8 cellular contexts compared by ENCODE assay signal in the genomic region with DNA sequence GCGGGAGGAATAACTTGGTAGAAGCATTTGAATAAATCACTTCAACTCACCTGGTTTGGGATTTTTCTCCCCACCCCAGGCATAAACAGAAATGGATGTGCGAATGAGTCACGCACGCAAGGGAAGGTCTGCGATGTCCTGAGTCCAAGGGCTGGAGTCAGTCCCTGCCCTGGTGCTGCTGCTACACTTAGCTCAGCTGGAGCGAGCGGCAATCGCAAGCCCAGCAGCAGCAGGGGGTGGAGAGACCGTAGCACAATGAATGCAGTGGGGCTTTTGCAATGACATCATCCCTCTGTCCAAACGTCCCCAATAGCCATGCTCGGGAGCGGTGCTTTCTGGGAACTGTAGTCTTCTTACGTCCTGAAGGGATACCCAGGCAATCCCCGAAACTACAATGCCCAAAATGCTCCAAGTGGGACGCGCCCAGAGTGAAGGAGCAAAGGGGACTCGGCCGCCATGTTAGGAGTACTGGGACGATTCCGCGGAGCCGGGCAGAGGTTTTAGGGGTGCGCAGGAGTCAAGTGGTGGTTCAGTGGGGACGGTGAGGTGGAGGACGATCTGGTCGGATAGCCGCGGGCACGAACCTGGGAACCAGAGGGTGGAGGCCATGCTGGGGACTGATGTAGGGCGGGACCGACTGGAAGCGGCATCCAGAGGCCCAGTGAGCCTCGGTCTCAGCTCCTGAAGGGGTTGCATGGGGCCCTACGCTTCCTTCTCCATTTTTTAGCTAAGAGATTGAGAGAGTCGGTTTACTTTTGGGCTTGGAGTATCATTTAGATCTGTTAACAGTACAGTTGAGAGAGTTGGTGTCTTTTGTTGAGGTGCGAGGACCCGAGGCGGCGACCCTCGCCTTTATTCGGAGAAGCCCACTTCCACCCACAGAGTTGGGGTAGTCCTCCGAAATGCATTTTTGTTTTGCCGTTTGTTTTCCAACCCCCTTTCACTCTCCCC. TPM values are rescaled to one million over a fixed set of nuclear protein-coding genes. Genes with fewer than 3 reads are reported as not detected.
DNase-seq lines count a peak whose midpoint lies in the region; ATAC-seq and TF ChIP-seq lines count a peak whose summit lies in the region.

A gene with protein sequence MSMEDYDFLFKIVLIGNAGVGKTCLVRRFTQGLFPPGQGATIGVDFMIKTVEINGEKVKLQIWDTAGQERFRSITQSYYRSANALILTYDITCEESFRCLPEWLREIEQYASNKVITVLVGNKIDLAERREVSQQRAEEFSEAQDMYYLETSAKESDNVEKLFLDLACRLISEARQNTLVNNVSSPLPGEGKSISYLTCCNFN (minus strand): TSS at position 257 of the 951 bp plus-strand sequence. CDS start 74,581 bp downstream, outside the sequence.

- ATAC-seq in GM21367 (IDR thresholded peaks at IDR 0.05; ENCODE audit: unreplicated experiment): peak; percentile 97

- H3K27ac ChIP-seq in endodermal cell (ENCODE audit: low read depth, low read length) (peak within 1 kb of the TSS; percentile 86), mesendoderm (ENCODE audit: low read depth, low read length) (peak within 1 kb of the TSS; percentile 75)

- no peaks in the 10 kb centered on the region for H3K27me3 ChIP-seq in endodermal cell (ENCODE audit: control insufficient read depth, insufficient read depth, low read length, poor library complexity, severe bottlenecking)
- no peaks in the 10 kb centered on the region for H3K27me3 ChIP-seq in mesendoderm (ENCODE audit: insufficient read depth, low read length, poor library complexity)

- no peaks in the 10 kb centered on the region for H3K9me3 Mint-ChIP-seq in endodermal cell

- H2BK15ac ChIP-seq in mesendoderm (replicated peaks; ENCODE audit: low read depth): no peak within 1 kb of the TSS

- H3K36me3 Mint-ChIP-seq in endodermal cell (ENCODE audit: low read depth): peaks cover 22% of the 10 kb centered on the region

- H3K4me2 ChIP-seq in mesendoderm (ENCODE audit: low read length): peak within 1 kb of the TSS; percentile 67

- peaks cover 22% of the 10 kb centered on the region for H3K4me1 Mint-ChIP-seq in endodermal cell

- H3K23ac ChIP-seq in mesendoderm (ENCODE audit: low read length): peak within 1 kb of the TSS; percentile 76

- H3K9ac ChIP-seq in endodermal cell (ENCODE audit: extremely low read depth, low read length, poor library complexity, severe bottlenecking) (peak within 1 kb of the TSS; percentile 93), mesendoderm (ENCODE audit: low read length) (peak within 1 kb of the TSS; percentile 99)

- no peak for TF ChIP-seq CTCF in endodermal cell (conservative IDR thresholded peaks at IDR 0.05)

- H3K27ac Mint-ChIP-seq in endodermal cell: no peak within 1 kb of the TSS

- H3K18ac ChIP-seq in mesendoderm (ENCODE audit: low read length): peak within 1 kb of the TSS; percentile 77

- no peak within 1 kb of the TSS for H2AK5ac ChIP-seq in mesendoderm (ENCODE audit: low read length)

- peaks cover 3% of the 10 kb centered on the region for H3K27me3 Mint-ChIP-seq in endodermal cell (ENCODE audit: insufficient read depth)

- H3K36me3 ChIP-seq in endodermal cell (ENCODE audit: control insufficient read depth, insufficient read depth, low read length) (peaks cover 36% of the 10 kb centered on the region), mesendoderm (ENCODE audit: control insufficient read depth, insufficient read depth, low read length) (no peaks in the 10 kb centered on the region)

- WGBS in endodermal cell (ENCODE audit: insufficient coverage in 1 of 2, insufficient read length in 1 of 2), 2 experiments: 0% methylated on average over 25 to 43 of the region's 43 CpGs
- no CpG with 5 or more reads among the region's 43 CpGs for WGBS in mesendoderm (ENCODE audit: extremely low coverage, insufficient coverage, low lambda C conversion rate)

- H3K79me1 ChIP-seq in mesendoderm (ENCODE audit: low read length): peaks cover 4% of the 10 kb centered on the region

- peak within 1 kb of the TSS; percentile 96 for H2BK5ac ChIP-seq in mesendoderm (ENCODE audit: low read length)

- no peaks in the 10 kb centered on the region for H3K4me1 ChIP-seq in endodermal cell (ENCODE audit: control insufficient read depth, insufficient read depth, low read length)
- H3K4me1 ChIP-seq in mesendoderm (ENCODE audit: control insufficient read depth, low read depth, low read length): peaks cover 2% of the 10 kb centered on the region

- H2BK120ac ChIP-seq in mesendoderm (ENCODE audit: low read depth, low read length): no peak within 1 kb of the TSS

- H3K4me3 Mint-ChIP-seq in endodermal cell: no peak within 1 kb of the TSS

- no peaks in the 10 kb centered on the region for H3K9me3 ChIP-seq in endodermal cell (ENCODE audit: control insufficient read depth, low read length)

- H3K4me3 ChIP-seq in endodermal cell (ENCODE audit: low read length) (peak within 1 kb of the TSS; percentile 97), mesendoderm (ENCODE audit: low read length) (peak within 1 kb of the TSS; percentile 99)

- DNase-seq in COR-L47 (lab: John Stamatoyannopoulos, UW): peak; percentile 99
- peak; percentile 100 for DNase-seq in HT1080 (ENCODE audit: low read depth)
- peak; percentile 94 to 99 for DNase-seq in NOMO-1 (lab: John Stamatoyannopoulos, UW; ENCODE audit: unreplicated experiment in 2 of 2)
- peak; percentile 70 to 82 (median 75) for DNase-seq in activated CD8-positive, alpha-beta memory T cell treated with anti-CD3 and anti-CD28 coated beads for 48 hours (ENCODE audit: low read depth in 2 of 3, low spot score in 2 of 3)
- DNase-seq in endodermal cell: peak; percentile 99
- peak; percentile 100 for DNase-seq in mesendoderm
- peak; percentile 85 for DNase-seq in stimulated activated CD8-positive, alpha-beta memory T cell treated with anti-CD3 and anti-CD28 coated beads, Interleukin-15, amount 100 ng/mL, for 1 hour (ENCODE audit: low read depth)

- H3K79me2 ChIP-seq in mesendoderm (ENCODE audit: control insufficient read depth, insufficient read depth, low read length): peaks cover 20% of the 10 kb centered on the region

- peak within 1 kb of the TSS; percentile 68 for H4K8ac ChIP-seq in mesendoderm (ENCODE audit: low read depth, low read length)

- peak within 1 kb of the TSS; percentile 100 for H3K56ac ChIP-seq in mesendoderm (ENCODE audit: low read length)

- peak within 1 kb of the TSS; percentile 91 for H3K4ac ChIP-seq in mesendoderm (ENCODE audit: low read depth, low read length)

- H4K5ac ChIP-seq in mesendoderm (ENCODE audit: low read length): peak within 1 kb of the TSS; percentile 50

RNA-seq across cellular contexts. Expression of the gene that starts here (rescaled TPM):
- total RNA-seq in HT1080 (2014; rRNA removed; shearing (Covaris generic)): 3.2 and 6.0 TPM in 2 replicates
- polyA plus RNA-seq in HT1080 (2015; cell fraction: cytosol; rRNA removed): 3.8 and 4.1 TPM in 2 replicates
- polyA plus RNA-seq in HT1080 (2015; cell fraction: nucleus; rRNA removed): 5.4 and 7.6 TPM in 2 replicates
- total RNA-seq in endodermal cell: 10 to 100 TPM in 1 of 2 donors, 1 to 10 TPM in 1; 8.4 to 15.8 TPM
- 10.8 TPM for polyA plus RNA-seq in endodermal cell (2013, experiment 1 of 2)
- 8.2 TPM for polyA plus RNA-seq in endodermal cell (2013, experiment 2 of 2)
- polyA plus RNA-seq in mesendoderm (2013, experiment 1 of 2): 7.6 TPM
- polyA plus RNA-seq in mesendoderm (2013, experiment 2 of 2): 8.3 TPM

Comparison
In these comparisons a context has a peak if more than half of its experiments do, and no peak if none do; other contexts are left out.
1. Peak in every context shown above with its lines: DNase-seq, ATAC-seq, H3K4me3 ChIP-seq and H3K27ac ChIP-seq.